In the genomic region with DNA sequence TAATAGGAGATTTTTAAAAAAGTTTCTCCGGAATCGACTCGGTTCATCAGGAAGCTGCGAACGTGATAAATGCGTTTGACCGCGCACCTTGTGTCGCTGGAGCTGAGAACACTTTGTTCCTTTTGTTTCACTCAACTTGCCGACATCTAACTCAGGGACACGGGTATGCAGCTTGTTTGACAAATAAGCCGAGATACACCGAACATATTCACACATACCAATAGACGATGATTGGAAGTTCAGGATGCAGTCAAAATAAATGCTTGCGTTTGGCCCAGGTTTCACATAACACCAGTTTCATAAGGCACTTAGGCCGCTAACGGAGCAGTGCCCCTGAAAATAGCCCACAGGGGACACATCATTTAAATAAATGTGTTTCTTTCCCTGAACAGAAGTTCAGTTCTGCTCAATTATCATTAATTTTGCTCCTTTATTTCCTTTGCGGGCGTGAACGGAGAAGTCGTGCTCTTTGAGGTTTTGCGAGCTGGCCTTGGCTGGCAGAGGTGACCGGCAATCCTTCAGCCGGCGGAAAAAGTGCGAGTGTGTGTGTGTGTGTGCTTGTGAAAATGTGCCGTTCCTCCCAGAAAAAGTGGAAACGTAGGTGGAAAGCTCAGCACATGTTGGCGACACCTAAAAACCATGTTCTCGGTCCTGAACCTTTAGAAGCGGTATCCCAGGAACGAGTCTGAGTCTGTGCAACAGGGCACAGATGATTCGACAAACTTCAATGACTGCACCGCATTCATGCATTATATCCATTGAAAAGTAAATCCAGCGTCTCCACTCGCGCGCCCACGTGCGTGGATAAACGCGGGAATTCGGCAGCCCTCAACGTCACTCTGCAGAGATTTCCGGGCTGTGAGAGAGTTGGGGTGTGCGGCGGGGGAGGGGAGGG, we compare ENCODE assay signal across 8 cellular contexts. TPM values are rescaled to one million over a fixed set of nuclear protein-coding genes. Genes with fewer than 3 reads are reported as not detected.
A peak's percentile ranks its signal among the peaks of the same experiment; 100 is the strongest.
DNase-seq lines count a peak whose midpoint lies in the region; ATAC-seq and TF ChIP-seq lines count a peak whose summit lies in the region.

No MANE protein-coding gene starts in this region.

- no peaks in the 10 kb centered on the region for H3K36me3 Mint-ChIP-seq in CD8-positive, alpha-beta memory T cell
- H3K36me3 Mint-ChIP-seq in nephron progenitor cell (ENCODE audit: low read depth) = no peaks in the 10 kb centered on the region

- peak; percentile 11 for ATAC-seq in HG02938 (IDR thresholded peaks at IDR 0.05; ENCODE audit: unreplicated experiment)

- H3K27ac ChIP-seq in CD8-positive, alpha-beta memory T cell (ENCODE audit: low read depth, low read length) = no peak overlapping the region
- H3K27ac ChIP-seq in colonic mucosa = no peak overlapping the region

- H3K9me3 ChIP-seq in CD8-positive, alpha-beta memory T cell (ENCODE audit: low read length) = no peaks in the 10 kb centered on the region
- no peaks in the 10 kb centered on the region for H3K9me3 ChIP-seq in colonic mucosa

- POLR2A ChIA-PET in CD8-positive, alpha-beta memory T cell (lab: Charles Lee) = no interaction called here

- intact Hi-C loops in colonic mucosa (cut with DNase I) = no loop called here

- no peak for DNase-seq in CD8-positive, alpha-beta memory T cell
- DNase-seq in colonic mucosa = no peak
- peak; percentile 34 for DNase-seq in nephron progenitor cell
- no peak for DNase-seq in SHP77 treated with DMSO at 0.1 percent for 48 hours (lab: John Stamatoyannopoulos, UW)
- no peak for DNase-seq in kidney glomerular epithelial cell (lab: John Stamatoyannopoulos, UW)
- no peak for DNase-seq in NCI-H187 treated with DMSO at 0.1 percent for 48 hours (lab: John Stamatoyannopoulos, UW)
- no peak for DNase-seq in cerebellum (ENCODE audit: low spot score)

- H3K9me3 Mint-ChIP-seq in CD8-positive, alpha-beta memory T cell = no peaks in the 10 kb centered on the region
- no peaks in the 10 kb centered on the region for H3K9me3 Mint-ChIP-seq in nephron progenitor cell

- peaks cover 46 to 62% of the 10 kb centered on the region in 2 donors for H3K27me3 Mint-ChIP-seq in CD8-positive, alpha-beta memory T cell
- peaks cover 80% of the 10 kb centered on the region for H3K27me3 Mint-ChIP-seq in nephron progenitor cell (ENCODE audit: low read depth, poor library complexity)

- CTCF ChIA-PET in CD8-positive, alpha-beta memory T cell (lab: Charles Lee) = no interaction called here

- peak overlapping the region in 2 of 8 donors; percentile 6 to 51 for H3K27ac Mint-ChIP-seq in CD8-positive, alpha-beta memory T cell
- no peak overlapping the region for H3K27ac Mint-ChIP-seq in nephron progenitor cell

- H3K4me1 Mint-ChIP-seq in CD8-positive, alpha-beta memory T cell = peaks cover 22 to 34% (median 29%) of the 10 kb centered on the region in 3 donors
- peaks cover 58% of the 10 kb centered on the region for H3K4me1 Mint-ChIP-seq in nephron progenitor cell

- H3K4me3 Mint-ChIP-seq in CD8-positive, alpha-beta memory T cell = peak overlapping the region; percentile 73 to 93 (median 85)
- H3K4me3 Mint-ChIP-seq in nephron progenitor cell = peak overlapping the region; percentile 79

- peaks cover 11% of the 10 kb centered on the region for H3K27me3 ChIP-seq in CD8-positive, alpha-beta memory T cell (ENCODE audit: insufficient read depth, low read length, poor library complexity, severe bottlenecking)
- H3K27me3 ChIP-seq in colonic mucosa = peaks cover 48% of the 10 kb centered on the region

- TF ChIP-seq CTCF in colonic mucosa (IDR thresholded peaks at IDR 0.05) (no peak), nephron progenitor cell (IDR thresholded peaks at IDR 0.05) (no peak)

- no peak overlapping the region for H3K9ac ChIP-seq in colonic mucosa (ENCODE audit: low read depth in 2 of 2, low read length in 2 of 2)

- H3K36me3 ChIP-seq in CD8-positive, alpha-beta memory T cell (ENCODE audit: insufficient read depth, low read length) = no peaks in the 10 kb centered on the region
- no peaks in the 10 kb centered on the region for H3K36me3 ChIP-seq in colonic mucosa

- peaks cover 3% of the 10 kb centered on the region for H3K4me1 ChIP-seq in CD8-positive, alpha-beta memory T cell (ENCODE audit: insufficient read depth, low read length)
- H3K4me1 ChIP-seq in colonic mucosa = peaks cover 13% of the 10 kb centered on the region

- H3K4me3 ChIP-seq in CD8-positive, alpha-beta memory T cell (ENCODE audit: low read length) = peak overlapping the region; percentile 49
- peak overlapping the region; percentile 36 for H3K4me3 ChIP-seq in colonic mucosa

RNA-seq across cellular contexts. Expression of a gene that starts 0.7 kb away (rescaled TPM):
- total RNA-seq in CD8-positive, alpha-beta memory T cell = under 1 TPM in 1 of 2 experiments, not detected in 1; 0.11 TPM
- not detected for polyA plus RNA-seq in CD8-positive, alpha-beta memory T cell
- total RNA-seq in colonic mucosa (1 to 10 TPM in 1 of 2 donors, under 1 TPM in 1; 0.86 to 1.1 TPM), cerebellum (0.18 TPM)
